Comparison of ENCODE assay signal across 8 cellular contexts in the genomic region with DNA sequence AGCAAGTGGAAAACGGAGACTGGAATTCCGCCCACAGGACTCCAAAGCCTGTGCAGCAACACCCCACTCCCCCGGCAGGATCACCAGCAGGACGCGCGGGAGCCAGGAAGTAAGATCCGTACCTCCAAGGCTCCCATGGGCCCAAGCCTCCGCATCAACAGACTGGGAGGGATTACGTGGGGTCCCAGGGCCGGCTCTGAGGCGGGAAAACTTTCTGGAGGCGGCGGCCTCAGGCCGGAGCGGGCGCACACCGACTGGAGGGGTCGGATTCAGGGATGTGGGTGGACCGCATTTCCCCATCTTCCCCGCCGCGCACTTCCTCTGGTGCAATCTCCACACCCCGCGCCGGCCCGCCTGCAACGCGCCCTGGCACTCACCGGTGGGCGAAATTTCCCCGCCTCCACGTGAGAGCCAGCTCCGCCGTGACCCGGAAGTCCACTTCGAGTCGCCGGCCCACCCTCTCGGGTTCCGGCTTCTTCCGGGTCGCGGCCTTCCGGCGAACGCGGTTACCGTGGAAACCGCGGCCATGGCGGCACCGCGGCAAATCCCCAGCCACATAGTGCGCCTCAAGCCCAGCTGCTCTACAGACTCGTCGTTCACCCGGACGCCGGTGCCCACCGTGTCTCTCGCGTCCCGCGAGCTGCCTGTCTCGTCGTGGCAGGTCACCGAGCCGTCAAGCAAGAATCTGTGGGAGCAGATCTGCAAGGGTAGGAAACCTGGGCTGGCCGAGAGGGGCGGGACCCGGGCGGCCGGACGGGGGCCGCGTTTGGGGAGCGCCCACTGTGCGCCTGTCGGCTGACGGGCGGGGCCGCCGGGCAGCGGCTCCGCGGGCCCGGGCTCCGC. TPM values are rescaled to one million over a fixed set of nuclear protein-coding genes. Genes with fewer than 3 reads are reported as not detected.
DNase-seq lines count a peak whose midpoint lies in the region; ATAC-seq and TF ChIP-seq lines count a peak whose summit lies in the region.

A gene with protein sequence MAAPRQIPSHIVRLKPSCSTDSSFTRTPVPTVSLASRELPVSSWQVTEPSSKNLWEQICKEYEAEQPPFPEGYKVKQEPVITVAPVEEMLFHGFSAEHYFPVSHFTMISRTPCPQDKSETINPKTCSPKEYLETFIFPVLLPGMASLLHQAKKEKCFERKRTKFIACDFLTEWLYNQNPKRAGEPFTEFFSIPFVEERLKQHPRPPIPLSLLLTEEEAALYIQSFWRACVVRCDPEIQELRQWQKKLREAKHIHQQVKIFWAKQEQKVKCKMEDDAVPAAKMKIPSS (plus strand): TSS at position 491 of the 843 bp plus-strand sequence. CDS start 36 bp downstream, at position 527.
Gene KNOP1 (minus strand): TSS at position 447 of the 843 bp plus-strand sequence. CDS start 3,192 bp downstream, outside the sequence.

- no peaks in the 10 kb centered on the region for H3K9me3 ChIP-seq in spleen

- H3K27me3 ChIP-seq in spleen (replicated peaks in 1 of 7) = no peaks in the 10 kb centered on the region

- peak; percentile 96 for DNase-seq in AG08395 (ENCODE audit: low spot score)
- peak; percentile 87 for DNase-seq in NCI-H2171 treated with DMSO at 0.1 percent for 48 hours (lab: John Stamatoyannopoulos, UW)
- peak; percentile 80 to 83 (median 80) for DNase-seq in activated CD4-positive, CD25-positive, alpha-beta regulatory T cell (lab: John Stamatoyannopoulos, UW)
- DNase-seq in central memory CD4-positive, alpha-beta T cell = peak; percentile 87
- DNase-seq in inferior parietal cortex (ENCODE audit: extremely low spot score) = peak; percentile 89
- DNase-seq in spleen = peak; percentile 96

- H3K4me1 ChIP-seq in spleen = peaks cover 10 to 32% (median 28%) of the 10 kb centered on the region in 6 donors

- peak in 1 of 11 experiments; percentile 6 for TF ChIP-seq CTCF in spleen (IDR thresholded peaks at IDR 0.05 in 8 of 11, conservative IDR thresholded peaks at IDR 0.05 in 3 of 11)

- intact Hi-C loops in spleen (cut with DNase I; ENCODE audit: low total_unique reads) = no loop called here

- ATAC-seq in GM18861 (IDR thresholded peaks at IDR 0.05; ENCODE audit: unreplicated experiment) = peak; percentile 88
- ATAC-seq in HG03066 (IDR thresholded peaks at IDR 0.05; ENCODE audit: low read depth, unreplicated experiment) = peak; percentile 91

- no peak for TF ChIP-seq POLR2A in spleen (IDR thresholded peaks at IDR 0.05)

- peak within 1 kb of the TSS in 7 of 8 donors; percentile 63 to 82 (median 72) for H3K27ac ChIP-seq in spleen

- 0 to 1% (median 1%) methylated on average over 73 to 88 of the region's 88 CpGs for WGBS in spleen, 5 donors

- H3K4me3 ChIP-seq in spleen = peak within 1 kb of the TSS; percentile 95 to 100 (median 98)

- peaks cover 0 to 20% (median 15%) of the 10 kb centered on the region in 6 donors for H3K36me3 ChIP-seq in spleen

RNA-seq across cellular contexts. Expression of the first gene that starts in this region (rescaled TPM):
- 10 to 100 TPM in 3 of 7 donors, 1 to 10 TPM in 4; 5.1 to 19.9 (median 8.3) TPM for total RNA-seq in spleen
- 1 to 10 TPM; 3.6 to 4.7 (median 4.5) TPM for polyA plus RNA-seq in spleen

RNA-seq across cellular contexts. Expression of gene KNOP1, which starts in this region (rescaled TPM):
- 10 to 100 TPM in 4 of 7 donors, 1 to 10 TPM in 3; 8.1 to 13.7 (median 10.4) TPM for total RNA-seq in spleen
- polyA plus RNA-seq in spleen = 10 to 100 TPM in 1 of 3 donors, 1 to 10 TPM in 2; 7.1 to 10.7 (median 7.4) TPM

Comparison
In these comparisons a context has a peak if more than half of its experiments do, and no peak if none do; other contexts are left out.
1. Peak in every context shown above with its lines: DNase-seq, ATAC-seq, H3K4me3 ChIP-seq and H3K27ac ChIP-seq.